ENCODE assay signal across 8 cellular contexts in genomic region chr7:151058766-151059361, GRCh38. TPM values are rescaled to one million over a fixed set of nuclear protein-coding genes. Genes with fewer than 3 reads are reported as not detected.
DNase-seq lines count a peak whose midpoint lies in the region; ATAC-seq and TF ChIP-seq lines count a peak whose summit lies in the region.

No MANE protein-coding gene starts in this region.

- H3K27me3 ChIP-seq in OCI-LY1 (ENCODE audit: insufficient read depth, low read length) (no peaks in the 10 kb centered on the region), upper lobe of right lung (no peaks in the 10 kb centered on the region)

- peaks cover 3% of the 10 kb centered on the region; the same call in 1 of the 2 replicates for H3K36me3 ChIP-seq in OCI-LY1 (ENCODE audit: insufficient read depth, low read length)
- peaks cover under 1% of the 10 kb centered on the region for H3K36me3 ChIP-seq in upper lobe of right lung

- 0 out of 2 replicates have a peak overlapping the region, but pooled peaks have one; percentile 5 for H2AFZ ChIP-seq in OCI-LY1 (ENCODE audit: low read length)

- H3K9me3 ChIP-seq in OCI-LY1 (ENCODE audit: low read length) (no peaks in the 10 kb centered on the region), upper lobe of right lung (no peaks in the 10 kb centered on the region)

- ATAC-seq in upper lobe of right lung, result no peak
- no peak for ATAC-seq in HG03095 (IDR thresholded peaks at IDR 0.05; ENCODE audit: unreplicated experiment)

- H3K4me1 ChIP-seq in OCI-LY1 (ENCODE audit: insufficient read depth, low read length, severe bottlenecking) (peaks cover 41% of the 10 kb centered on the region), upper lobe of right lung (peaks cover 36% of the 10 kb centered on the region)

- H3K4me2 ChIP-seq in OCI-LY1 (ENCODE audit: low read length), result peak overlapping the region; percentile 85

- 0 out of 2 replicates have a peak, but pooled peaks cover 7% of the 10 kb centered on the region for H3F3A ChIP-seq in OCI-LY1 (ENCODE audit: insufficient read depth, low read length)

- H3K79me2 ChIP-seq in OCI-LY1 (ENCODE audit: insufficient read depth, low read length), result no peaks in the 10 kb centered on the region; the same call in 1 of the 2 replicates

- peak overlapping the region; percentile 82 for H3K27ac ChIP-seq in OCI-LY1 (ENCODE audit: low read depth, low read length, poor library complexity, severe bottlenecking)
- H3K27ac ChIP-seq in upper lobe of right lung, result peak overlapping the region; percentile 98

- peak overlapping the region; percentile 79 for H3K9ac ChIP-seq in OCI-LY1 (ENCODE audit: low read length)

- DNase-seq in NCI-H748 (lab: John Stamatoyannopoulos, UW; ENCODE audit: unreplicated experiment) (peak; percentile 42), NCI-H748 treated with DMSO at 0.1 percent for 48 hours (lab: John Stamatoyannopoulos, UW) (no peak), cerebellar cortex (ENCODE audit: low spot score) (peak; percentile 47), midbrain (lab: John Stamatoyannopoulos, UW) (peak; percentile 65), upper lobe of right lung (no peak), NCI-H1105 treated with DMSO at 0.1 percent for 48 hours (lab: John Stamatoyannopoulos, UW) (no peak)

- TF ChIP-seq CTCF in OCI-LY1 (IDR thresholded peaks at IDR 0.05; ENCODE audit: low read length) (no peak), upper lobe of right lung (IDR thresholded peaks at IDR 0.05) (no peak)

- H3K4me3 ChIP-seq in OCI-LY1 (ENCODE audit: low read depth, low read length, poor library complexity, severe bottlenecking) (peak overlapping the region; percentile 90), upper lobe of right lung (peak overlapping the region; percentile 84)

- H4K20me1 ChIP-seq in OCI-LY1 (ENCODE audit: insufficient read depth, low read length), result no peaks in the 10 kb centered on the region

- intact Hi-C loops in upper lobe of right lung (cut with DNase I), result no loop called here

- H3K9me2 ChIP-seq in OCI-LY1 (ENCODE audit: low read depth, low read length), result no peaks in the 10 kb centered on the region

RNA-seq across cellular contexts. Expression of gene SLC4A2, which starts 0.5 kb away (rescaled TPM):
- total RNA-seq in upper lobe of right lung, result 178 TPM

RNA-seq across cellular contexts. Expression of gene CDK5, which starts 1.2 kb away (rescaled TPM):
- 10.4 TPM for total RNA-seq in upper lobe of right lung

RNA-seq across cellular contexts. Expression of gene ASIC3, which starts 10.5 kb away (rescaled TPM):
- total RNA-seq in upper lobe of right lung, result 2.6 TPM

RNA-seq across cellular contexts. Expression of gene FASTK, which starts 21.7 kb away (rescaled TPM):
- 54.2 TPM for total RNA-seq in upper lobe of right lung

RNA-seq across cellular contexts. Expression of gene TMUB1, which starts 24.4 kb away (rescaled TPM):
- total RNA-seq in upper lobe of right lung, result 36.3 TPM

Comparison
In these comparisons a context has a peak if more than half of its experiments do, and no peak if none do; other contexts are left out.
1. DNase-seq: peak in NCI-H748 (single experiment), cerebellar cortex (single experiment) and midbrain (single experiment); none in NCI-H748 treated with DMSO at 0.1 percent for 48 hours (single experiment), upper lobe of right lung (single experiment) and NCI-H1105 treated with DMSO at 0.1 percent for 48 hours (single experiment).